In the genomic region with DNA sequence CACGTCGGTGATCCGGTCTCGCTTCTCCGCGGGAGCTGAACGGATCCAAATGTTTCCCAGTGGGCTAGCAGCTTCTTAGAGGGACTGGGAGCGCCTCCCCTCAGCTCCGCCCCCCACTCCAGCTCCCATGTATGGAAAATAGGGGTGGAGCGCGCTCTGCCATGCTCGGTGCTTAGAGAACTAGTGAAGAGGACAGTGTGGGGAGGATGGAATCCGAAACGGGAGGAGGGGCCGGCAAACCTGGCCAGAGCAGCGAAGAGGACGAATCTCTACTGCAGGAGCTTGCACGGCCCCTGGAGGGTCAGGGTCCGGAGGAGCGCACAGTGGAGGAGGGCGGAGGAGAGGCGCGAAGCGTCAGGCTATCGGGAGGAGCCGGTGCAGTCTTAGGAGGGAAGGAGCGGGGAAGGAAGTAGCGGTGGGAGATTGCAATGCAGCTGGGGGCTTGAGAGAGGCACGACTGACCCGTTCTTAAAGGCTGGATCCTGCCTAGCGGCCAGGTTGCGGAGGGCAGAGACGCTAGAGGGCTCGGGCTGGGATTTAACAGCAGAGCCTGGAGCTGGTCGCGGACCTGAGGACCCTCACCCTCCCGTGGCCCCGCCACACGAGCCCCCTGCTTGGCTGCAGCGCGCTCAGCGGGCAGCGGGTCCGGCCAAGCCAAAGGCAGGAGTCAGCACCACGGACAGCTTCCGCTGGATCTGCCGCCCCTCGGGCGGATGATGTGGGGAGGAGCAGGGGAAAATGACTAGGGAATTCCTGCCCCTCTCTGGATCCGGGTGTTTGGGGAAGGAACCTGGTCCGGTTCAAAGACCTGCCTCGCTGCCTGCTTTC, we compare ENCODE assay signal across 8 cellular contexts. TPM values are rescaled to one million over a fixed set of nuclear protein-coding genes. Genes with fewer than 3 reads are reported as not detected.
A peak's percentile ranks its signal among the peaks of the same experiment; 100 is the strongest.
DNase-seq lines count a peak whose midpoint lies in the region; ATAC-seq and TF ChIP-seq lines count a peak whose summit lies in the region.

A gene (minus strand): TSS at position 51 of the 828 bp plus-strand sequence. CDS start 404 bp downstream, outside the sequence.

- H3K4me1 Mint-ChIP-seq in activated T-helper 1 cell treated with anti-CD3 and anti-CD28 coated beads, Interleukin-12 subunit alpha, Interleukin-12 subunit beta, Interleukin-2, Interleukin-4 antibody, amounts not matched to agents 30 ng/mL and 10 ng/mL and 1 ng/mL, durations not matched to agents 14 hours and 24 hours and 36 hours (ENCODE audit: low read depth): no peaks in the 10 kb centered on the region

- no peaks in the 10 kb centered on the region for H3K36me3 Mint-ChIP-seq in activated T-helper 1 cell treated with anti-CD3 and anti-CD28 coated beads, Interleukin-12 subunit alpha, Interleukin-12 subunit beta, Interleukin-2, Interleukin-4 antibody, amounts not matched to agents 30 ng/mL and 10 ng/mL and 1 ng/mL, durations not matched to agents 14 hours and 24 hours and 36 hours (ENCODE audit: low read depth)

- no peak for TF ChIP-seq CTCF in omental fat pad (IDR thresholded peaks at IDR 0.05)

- H3K9me3 Mint-ChIP-seq in activated T-helper 1 cell treated with anti-CD3 and anti-CD28 coated beads, Interleukin-12 subunit alpha, Interleukin-12 subunit beta, Interleukin-2, Interleukin-4 antibody, amounts not matched to agents 30 ng/mL and 10 ng/mL and 1 ng/mL, durations not matched to agents 14 hours and 24 hours and 36 hours: no peaks in the 10 kb centered on the region

- peak within 1 kb of the TSS; percentile 58 for H3K27ac Mint-ChIP-seq in activated T-helper 1 cell treated with anti-CD3 and anti-CD28 coated beads, Interleukin-12 subunit alpha, Interleukin-12 subunit beta, Interleukin-2, Interleukin-4 antibody, amounts not matched to agents 30 ng/mL and 10 ng/mL and 1 ng/mL, durations not matched to agents 14 hours and 24 hours and 36 hours

- H3K27me3 Mint-ChIP-seq in activated T-helper 1 cell treated with anti-CD3 and anti-CD28 coated beads, Interleukin-12 subunit alpha, Interleukin-12 subunit beta, Interleukin-2, Interleukin-4 antibody, amounts not matched to agents 30 ng/mL and 10 ng/mL and 1 ng/mL, durations not matched to agents 14 hours and 24 hours and 36 hours (ENCODE audit: insufficient read depth): peaks cover 40% of the 10 kb centered on the region

- intact Hi-C loops in activated T-helper 1 cell treated with anti-CD3 and anti-CD28 coated beads, Interleukin-12 subunit alpha, Interleukin-12 subunit beta, Interleukin-2, Interleukin-4 antibody, amounts not matched to agents 30 ng/mL and 10 ng/mL and 1 ng/mL, durations not matched to agents 14 hours and 24 hours and 36 hours (cut with micrococcal nuclease): no loop called here

- no peak within 1 kb of the TSS for H3K4me3 Mint-ChIP-seq in activated T-helper 1 cell treated with anti-CD3 and anti-CD28 coated beads, Interleukin-12 subunit alpha, Interleukin-12 subunit beta, Interleukin-2, Interleukin-4 antibody, amounts not matched to agents 30 ng/mL and 10 ng/mL and 1 ng/mL, durations not matched to agents 14 hours and 24 hours and 36 hours

- peak; percentile 11 for DNase-seq in stimulated activated CD4-positive, alpha-beta T cell treated with anti-CD3 and anti-CD28 coated beads, Interleukin-4, amount 100 ng/mL, for 1 hour
- DNase-seq in stimulated activated CD4-positive, alpha-beta T cell treated with anti-CD3 and anti-CD28 coated beads, Interleukin-12 subunit alpha, Interleukin-12 subunit beta, amount 100 ng/mL, for 4 hours: no peak
- DNase-seq in activated T-helper 1 cell treated with anti-CD3 and anti-CD28 coated beads, Interleukin-12 subunit alpha, Interleukin-12 subunit beta, Interleukin-2, Interleukin-4 antibody, amounts not matched to agents 30 ng/mL and 10 ng/mL and 1 ng/mL, durations not matched to agents 14 hours and 24 hours and 36 hours (ENCODE audit: low spot score): no peak
- DNase-seq in iPS-NIHi7 (ENCODE audit: extremely low spot score) (peak; percentile 90), T1000 (lab: John Stamatoyannopoulos, UW) (no peak), NCI-H2081 treated with DMSO at 0.1 percent for 48 hours (lab: John Stamatoyannopoulos, UW) (no peak), omental fat pad (ENCODE audit: low spot score) (no peak)

- no peak for ATAC-seq in HG03354 (IDR thresholded peaks at IDR 0.05; ENCODE audit: poor library complexity, severe bottlenecking, unreplicated experiment)
- ATAC-seq in omental fat pad (ENCODE audit: low FRiP score): no peak

RNA-seq across cellular contexts. Expression of the gene that starts here (rescaled TPM):
- total RNA-seq in activated T-helper 1 cell treated with anti-CD3 and anti-CD28 coated beads, Interleukin-12 subunit alpha, Interleukin-12 subunit beta, Interleukin-2, Interleukin-4 antibody, amounts not matched to agents 30 ng/mL and 10 ng/mL and 1 ng/mL, durations not matched to agents 14 hours and 24 hours and 36 hours: not detected in 2 replicates
- not detected for total RNA-seq in omental fat pad

Comparison
In these comparisons a context has a peak if more than half of its experiments do, and no peak if none do; other contexts are left out.
1. DNase-seq: peak in stimulated activated CD4-positive, alpha-beta T cell treated with anti-CD3 and anti-CD28 coated beads, Interleukin-4, amount 100 ng/mL, for 1 hour (single experiment) and iPS-NIHi7 (single experiment); none in stimulated activated CD4-positive, alpha-beta T cell treated with anti-CD3 and anti-CD28 coated beads, Interleukin-12 subunit alpha, Interleukin-12 subunit beta, amount 100 ng/mL, for 4 hours (single experiment), activated T-helper 1 cell treated with anti-CD3 and anti-CD28 coated beads, Interleukin-12 subunit alpha, Interleukin-12 subunit beta, Interleukin-2, Interleukin-4 antibody, amounts not matched to agents 30 ng/mL and 10 ng/mL and 1 ng/mL, durations not matched to agents 14 hours and 24 hours and 36 hours (single experiment), T1000 (single experiment), NCI-H2081 treated with DMSO at 0.1 percent for 48 hours (single experiment) and omental fat pad (single experiment).